Comparison of ENCODE assay signal across 38 cellular contexts in genomic region chr1:57696904-57697303, GRCh38.
"Had no signal": no experiment of that assay in that cellular context is flagged by ENCODE, and none has a peak within 500 bp of the region (broad histone marks: within the 10 kb centered on the region; RNA-seq: fewer than 3 reads in every experiment).

No MANE protein-coding gene starts in this region.

- H3K4me1 Mint-ChIP-seq: activated naive CD4-positive, alpha-beta T cell treated with anti-CD3 and anti-CD28 coated beads, Interleukin-2, amount 10 ng/mL, durations not matched to agents 7 days and 5 days; activated naive CD4-positive, alpha-beta T cell treated with anti-CD3 and anti-CD28 coated beads, Interleukin-2, amount 50 U/mL, for 24 hours; activated naive CD8-positive, alpha-beta T cell treated with anti-CD3 and anti-CD28 coated beads for 36 hours; activated naive CD8-positive, alpha-beta T cell treated with anti-CD3 and anti-CD28 coated beads, Interleukin-2, amount 10 ng/mL, durations not matched to agents 7 days and 5 days; activated naive CD8-positive, alpha-beta T cell treated with anti-CD3 and anti-CD28 coated beads, Interleukin-2, amount 50 U/mL, for 24 hours; activated T-helper 17 cell treated with anti-CD3 and anti-CD28 coated beads, Interleukin-2, amount 50 U/mL, for 72 hours; brain; central memory CD8-positive, alpha-beta T cell had no signal

- H3K4me3 ChIP-seq: adrenal gland, ascending aorta, body of pancreas, breast epithelium, cardiac muscle cell had no signal

- H3K4me1 ChIP-seq: adrenal gland, ascending aorta, body of pancreas, breast epithelium had no signal

- H3K27me3 ChIP-seq: adrenal gland, ascending aorta, body of pancreas, brain microvascular endothelial cell, breast epithelium, cardiac muscle cell had no signal

- H3K27me3 Mint-ChIP-seq: activated naive CD4-positive, alpha-beta T cell treated with anti-CD3 and anti-CD28 coated beads, Interleukin-2, amount 10 ng/mL, durations not matched to agents 7 days and 5 days; activated naive CD8-positive, alpha-beta T cell treated with anti-CD3 and anti-CD28 coated beads, Interleukin-2, amount 10 ng/mL, durations not matched to agents 7 days and 5 days; brain had no signal

- H3K4me3 Mint-ChIP-seq: activated naive CD4-positive, alpha-beta T cell treated with anti-CD3 and anti-CD28 coated beads for 36 hours; activated naive CD4-positive, alpha-beta T cell treated with anti-CD3 and anti-CD28 coated beads, Interleukin-2, amount 10 ng/mL, durations not matched to agents 7 days and 5 days; activated naive CD4-positive, alpha-beta T cell treated with anti-CD3 and anti-CD28 coated beads, Interleukin-2, amount 50 U/mL, for 24 hours; activated naive CD8-positive, alpha-beta T cell; activated naive CD8-positive, alpha-beta T cell treated with anti-CD3 and anti-CD28 coated beads for 36 hours; activated naive CD8-positive, alpha-beta T cell treated with anti-CD3 and anti-CD28 coated beads, Interleukin-2, amount 10 ng/mL, durations not matched to agents 7 days and 5 days; activated naive CD8-positive, alpha-beta T cell treated with anti-CD3 and anti-CD28 coated beads, Interleukin-2, amount 50 U/mL, for 24 hours; activated T-cell treated with anti-CD3 and anti-CD28 coated beads, Interleukin-2, amount 50 U/mL, for 24 hours; activated T-cell treated with anti-CD3 and anti-CD28 coated beads, Interleukin-2, amount 50 U/mL, for 4 hours; activated T-cell treated with anti-CD3 and anti-CD28 coated beads, Interleukin-2, amount 50 U/mL, for 72 hours; activated T-helper 1 cell treated with anti-CD3 and anti-CD28 coated beads, Interleukin-12 subunit alpha, Interleukin-12 subunit beta, Interleukin-2, Interleukin-4 antibody, amounts not matched to agents 30 ng/mL and 10 ng/mL and 1 ng/mL, durations not matched to agents 14 hours and 24 hours and 36 hours; activated T-helper 17 cell treated with anti-CD3 and anti-CD28 coated beads, Interleukin-2, amount 50 U/mL, for 72 hours; brain; central memory CD8-positive, alpha-beta T cell had no signal

- H3K27ac Mint-ChIP-seq: activated naive CD4-positive, alpha-beta T cell treated with anti-CD3 and anti-CD28 coated beads for 36 hours; activated naive CD4-positive, alpha-beta T cell treated with anti-CD3 and anti-CD28 coated beads, Interleukin-2, amount 10 ng/mL, durations not matched to agents 7 days and 5 days; activated naive CD4-positive, alpha-beta T cell treated with anti-CD3 and anti-CD28 coated beads, Interleukin-2, amount 50 U/mL, for 24 hours; activated naive CD4-positive, alpha-beta T cell treated with anti-CD3 and anti-CD28 coated beads, Interleukin-2, amount 50 U/mL, for 72 hours; activated naive CD8-positive, alpha-beta T cell; activated naive CD8-positive, alpha-beta T cell treated with anti-CD3 and anti-CD28 coated beads for 36 hours; activated naive CD8-positive, alpha-beta T cell treated with anti-CD3 and anti-CD28 coated beads, Interleukin-2, amount 10 ng/mL, durations not matched to agents 7 days and 5 days; activated naive CD8-positive, alpha-beta T cell treated with anti-CD3 and anti-CD28 coated beads, Interleukin-2, amount 50 U/mL, for 24 hours; activated T-cell treated with anti-CD3 and anti-CD28 coated beads, Interleukin-2, amount 50 U/mL, for 24 hours; activated T-cell treated with anti-CD3 and anti-CD28 coated beads, Interleukin-2, amount 50 U/mL, for 72 hours; activated T-helper 1 cell treated with anti-CD3 and anti-CD28 coated beads, Interleukin-12 subunit alpha, Interleukin-12 subunit beta, Interleukin-2, Interleukin-4 antibody, amounts not matched to agents 30 ng/mL and 10 ng/mL and 1 ng/mL, durations not matched to agents 14 hours and 24 hours and 36 hours; activated T-helper 17 cell treated with anti-CD3 and anti-CD28 coated beads, Interleukin-2, amount 50 U/mL, for 72 hours; activated T-helper 2 cell treated with anti-CD3 and anti-CD28 coated beads, Interferon-gamma antibody, Interleukin-2, Interleukin-4, amounts not matched to agents 10 μg/mL and 5 μg/mL and 100 μg/mL, durations not matched to agents 14 hours and 24 hours and 36 hours; brain had no signal

- DNase-seq: activated effector memory CD4-positive, alpha-beta T cell treated with anti-CD3 and anti-CD28 coated beads, Interleukin-2, amount 50 U/mL, for 16 hours; activated effector memory CD4-positive, alpha-beta T cell treated with Interleukin-2 at 50 U/mL for 16 hours; activated gamma-delta T cell; activated gamma-delta T cell treated with Interleukin-2 at 50 U/mL for 16 hours; activated naive CD4-positive, alpha-beta T cell; activated naive CD4-positive, alpha-beta T cell treated with anti-CD3 and anti-CD28 coated beads for 36 hours; activated naive CD4-positive, alpha-beta T cell treated with anti-CD3 and anti-CD28 coated beads, Interleukin-2, amount 10 ng/mL, durations not matched to agents 7 days and 5 days; activated naive CD4-positive, alpha-beta T cell treated with anti-CD3 and anti-CD28 coated beads, Interleukin-2, amount 50 U/mL, for 16 hours; activated naive CD4-positive, alpha-beta T cell treated with Interleukin-2 at 50 U/mL for 16 hours; activated naive CD8-positive, alpha-beta T cell treated with anti-CD3 and anti-CD28 coated beads for 36 hours; activated naive CD8-positive, alpha-beta T cell treated with anti-CD3 and anti-CD28 coated beads, Interleukin-2, amount 10 ng/mL, durations not matched to agents 7 days and 5 days; activated naive CD8-positive, alpha-beta T cell treated with anti-CD3 and anti-CD28 coated beads, Interleukin-2, amount 50 U/mL, for 24 hours; activated T-cell treated with anti-CD3 and anti-CD28 coated beads, Interleukin-2, amount 50 U/mL, for 1 hour; activated T-cell treated with anti-CD3 and anti-CD28 coated beads, Interleukin-2, amount 50 U/mL, for 24 hours; activated T-cell treated with anti-CD3 and anti-CD28 coated beads, Interleukin-2, amount 50 U/mL, for 4 hours; activated T-cell treated with anti-CD3 and anti-CD28 coated beads, Interleukin-2, amount 50 U/mL, for 48 hours; activated T-cell treated with anti-CD3 and anti-CD28 coated beads, Interleukin-2, amount 50 U/mL, for 72 hours; adrenal gland; amniotic stem cell; amygdala; anterior cingulate cortex; aorta; body of pancreas; brain microvascular endothelial cell; caudate nucleus; central memory CD4-positive, alpha-beta T cell; cerebellar nuclear complex had no signal

- H3K27ac ChIP-seq: adrenal gland, ascending aorta, body of pancreas, brain microvascular endothelial cell, breast epithelium, cardiac muscle cell had no signal

- H3K36me3 Mint-ChIP-seq: activated naive CD4-positive, alpha-beta T cell treated with anti-CD3 and anti-CD28 coated beads, Interleukin-2, amount 10 ng/mL, durations not matched to agents 7 days and 5 days; activated naive CD8-positive, alpha-beta T cell; activated naive CD8-positive, alpha-beta T cell treated with anti-CD3 and anti-CD28 coated beads for 36 hours; activated naive CD8-positive, alpha-beta T cell treated with anti-CD3 and anti-CD28 coated beads, Interleukin-2, amount 10 ng/mL, durations not matched to agents 7 days and 5 days had no signal

- H3K9me3 ChIP-seq: adrenal gland, ascending aorta, body of pancreas had no signal

- H3K36me3 ChIP-seq: adrenal gland, ascending aorta, brain microvascular endothelial cell, breast epithelium, cardiac muscle cell had no signal
